In the genomic region with DNA sequence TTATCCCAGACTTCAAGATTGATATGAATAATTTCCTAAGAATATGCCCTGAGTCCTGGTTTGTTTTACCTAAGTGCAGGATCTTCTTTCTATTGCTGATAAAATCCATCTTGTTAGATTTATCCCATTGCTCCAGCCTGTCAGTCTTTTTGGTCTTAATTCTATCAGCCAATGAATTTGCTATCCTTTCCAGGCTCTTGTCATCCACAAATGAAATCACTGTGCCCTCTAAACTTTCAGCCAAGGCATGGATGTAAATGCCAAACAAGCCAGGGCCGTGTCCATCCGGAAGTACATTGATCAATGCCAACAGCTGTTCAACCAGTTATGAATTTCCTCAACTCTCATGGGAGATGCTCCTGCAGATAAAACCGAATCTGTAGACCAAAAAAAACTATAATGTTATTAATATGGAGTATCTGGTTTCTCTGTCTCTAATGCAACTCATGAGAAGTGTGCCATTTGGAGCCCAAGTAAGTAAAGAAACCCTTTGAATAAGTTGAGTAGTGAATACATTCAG, we compare ENCODE assay signal across 25 cellular contexts. TPM values are rescaled to one million over a fixed set of nuclear protein-coding genes. Genes with fewer than 3 reads are reported as not detected.
"Had no signal": no experiment of that assay in that cellular context is flagged by ENCODE, and none has a peak within 500 bp of the region (broad histone marks: within the 10 kb centered on the region; RNA-seq: fewer than 3 reads in every experiment).

No MANE protein-coding gene starts in this region.

- H3K4me1 ChIP-seq: heart left ventricle, right atrium auricular region, sigmoid colon, stomach, transverse colon had no signal

- H3K27ac ChIP-seq: dorsolateral prefrontal cortex, heart left ventricle, right atrium auricular region, sigmoid colon, stomach, thoracic aorta, transverse colon had no signal

- H3K9me3 ChIP-seq: heart left ventricle, mucosa of descending colon, right atrium auricular region, sigmoid colon, stomach, thoracic aorta, transverse colon had no signal

- H3K4me3 ChIP-seq: dorsolateral prefrontal cortex, heart left ventricle, mucosa of descending colon, right atrium auricular region, sigmoid colon, stomach, thoracic aorta, transverse colon had no signal

- ATAC-seq: heart left ventricle, left lobe of liver, mucosa of descending colon, natural killer cell had no signal

- H3K27me3 ChIP-seq: right atrium auricular region, sigmoid colon, stomach, transverse colon had no signal

- H3K36me3 ChIP-seq: heart left ventricle, right atrium auricular region, sigmoid colon, stomach, thoracic aorta, transverse colon had no signal

- DNase-seq: cortex of kidney; dorsolateral prefrontal cortex; effector CD8-positive, alpha-beta T cell; heart left ventricle; hypothalamus; islet precursor cell; mammary epithelial cell; mucosa of descending colon; natural killer cell; sigmoid colon; small intestine; stimulated activated CD4-positive, alpha-beta T cell treated with anti-CD3 and anti-CD28 coated beads, Interleukin-12 subunit alpha, Interleukin-12 subunit beta, amount 100 ng/mL, for 4 hours; stimulated activated naive CD4-positive, alpha-beta T cell; stomach; substantia nigra; transverse colon had no signal

RNA-seq across cellular contexts. Expression of a gene that starts 40.0 kb away (rescaled TPM):
- total RNA-seq: fibroblast of lung, glomerular endothelial cell, heart left ventricle, left lobe of liver, mammary epithelial cell, natural killer cell, neural crest cell, osteocyte, posterior vena cava, thoracic aorta, transverse colon, ureter had no signal
